In genomic region chr1:16187748-16188401, GRCh38 we compare ENCODE assay signal across 8 cellular contexts. TPM values are rescaled to one million over a fixed set of nuclear protein-coding genes. Genes with fewer than 3 reads are reported as not detected.
A peak's percentile ranks its signal among the peaks of the same experiment; 100 is the strongest.
DNase-seq lines count a peak whose midpoint lies in the region; ATAC-seq, FAIRE-seq and TF ChIP-seq lines count a peak whose summit lies in the region.

No MANE protein-coding gene starts in this region.

- H2BK12ac ChIP-seq in H1 (ENCODE audit: low read depth, low read length): no peak overlapping the region; the same call in 1 of the 2 replicates

- H3K4ac ChIP-seq in H1 (replicated peaks; ENCODE audit: insufficient read length, low read depth, low read length): no peak overlapping the region

- no peak overlapping the region for H4K8ac ChIP-seq in H1 (ENCODE audit: extremely low read depth, insufficient read depth, low read length)

- H2BK20ac ChIP-seq in H1 (ENCODE audit: low read length): no peak overlapping the region

- FAIRE-seq in H54 (lab: Jason Lieb, UNC): no peak
- peak; percentile 55 for FAIRE-seq in H1 (lab: Jason Lieb, UNC)

- H3K79me1 ChIP-seq in H1 (ENCODE audit: low read depth, low read length): no peaks in the 10 kb centered on the region

- 30% methylated on average over 14 of the region's 15 CpGs; no CpG with 5 or more reads in 1 of the 2 experiments for WGBS in H1 (ENCODE audit: extremely low coverage in 1 of 2, insufficient coverage in 1 of 2, insufficient read length in 1 of 2, insufficient replicate concordance in 2 of 2, low coverage in 1 of 2, low lambda C conversion rate in 2 of 2, missing lambda C conversion rate in 1 of 2), 2 experiments

- no peaks in the 10 kb centered on the region; the same call in 1 of the 2 replicates for H3K23me2 ChIP-seq in H1 (ENCODE audit: low read depth, low read length)

- peak; percentile 61 for DNase-seq in Ammon's horn (ENCODE audit: low spot score)
- DNase-seq in H54 (ENCODE audit: insufficient read length, low spot score): peak; percentile 62
- DNase-seq in NOMO-1 (lab: John Stamatoyannopoulos, UW; ENCODE audit: unreplicated experiment in 2 of 2): peak; percentile 48 to 61
- peak; percentile 34 to 69 (median 61) for DNase-seq in activated CD8-positive, alpha-beta memory T cell treated with anti-CD3 and anti-CD28 coated beads for 48 hours (ENCODE audit: low read depth in 2 of 3, low spot score in 2 of 3)
- DNase-seq in H1 (ENCODE audit: low read depth in 1 of 2, low spot score in 2 of 2): peak in 1 of 2 experiments; percentile 95
- DNase-seq in middle frontal gyrus (ENCODE audit: extremely low spot score, low spot score): peak; percentile 39
- DNase-seq in stimulated activated CD8-positive, alpha-beta memory T cell treated with anti-CD3 and anti-CD28 coated beads, Interleukin-4, amount 100 ng/mL, for 48 hours: peak; percentile 88

- no peak overlapping the region for H2BK5ac ChIP-seq in H1 (ENCODE audit: low read depth, low read length)

- H4K91ac ChIP-seq in H1 (replicated peaks; ENCODE audit: insufficient read length, low read length): no peak overlapping the region

- no peak overlapping the region for H3K27ac ChIP-seq in H1 (ENCODE audit: low read depth, low read length)

- POLR2A ChIA-PET in H1 (lab: Charles Lee; ENCODE audit: partially characterized antibody): interaction anchor here (1.1 to 2.8 kb wide), 3 partner anchors 12 to 108 kb away, joined by 3 to 10 read pairs (median 7); no protein-coding TSS in a partner anchor

- CTCF ChIA-PET in H1 (lab: Charles Lee; ENCODE audit: partially characterized antibody): interaction anchor here (0.6 to 17.1 kb wide), 32 partner anchors 9 to 416 kb away, joined by 3 to 569 read pairs (median 5); partner anchors contain the start of genes CPLANE2, EPHA2 and FAM131C

- no peaks in the 10 kb centered on the region; a peak in 1 of 7 replicates for H3K27me3 ChIP-seq in H1 (replicated peaks in 1 of 4; ENCODE audit: control insufficient read depth in 3 of 4, extremely low read depth in 1 of 4, insufficient read depth in 3 of 4, low read length in 3 of 4)

- no peak for TF ChIP-seq EP300 in H1 (IDR thresholded peaks at IDR 0.05; ENCODE audit: borderline replicate concordance in 1 of 2, low read depth in 2 of 2, low read length in 2 of 2)

- no peak overlapping the region for H2BK15ac ChIP-seq in H1 (ENCODE audit: low read length)

- H3K14ac ChIP-seq in H1 (ENCODE audit: insufficient read length): no peak overlapping the region

- no peak overlapping the region for H2BK120ac ChIP-seq in H1 (replicated peaks; ENCODE audit: low read depth, low read length)

- ATAC-seq in HG03196 (IDR thresholded peaks at IDR 0.05; ENCODE audit: unreplicated experiment): no peak

- peak; percentile 92 to 98 (median 95) for TF ChIP-seq CTCF in H1 (IDR thresholded peaks at IDR 0.05; ENCODE audit: control extremely low read depth in 1 of 3, insufficient read depth in 1 of 3, low read depth in 1 of 3, low read length in 3 of 3)

- H3K9ac ChIP-seq in H1 (replicated peaks in 1 of 4; ENCODE audit: extremely low read depth in 1 of 4, low read depth in 3 of 4, low read length in 3 of 4): no peak overlapping the region

- H3K56ac ChIP-seq in H1 (replicated peaks; ENCODE audit: insufficient read length, low read depth, low read length): no peak overlapping the region

- H3K36me3 ChIP-seq in H1 (ENCODE audit: control insufficient read depth in 2 of 4, insufficient read depth in 4 of 4, low read length in 3 of 4): no peaks in the 10 kb centered on the region

- TF ChIP-seq POLR2A in H54 (IDR thresholded peaks at IDR 0.05; ENCODE audit: low read depth, low read length) (no peak), H1 (IDR thresholded peaks at IDR 0.05; ENCODE audit: control extremely low read depth in 1 of 2, low read depth in 2 of 2, low read length in 2 of 2) (no peak)

- H3K18ac ChIP-seq in H1 (ENCODE audit: extremely low read depth, low read length): no peak overlapping the region

- H3K23ac ChIP-seq in H1 (ENCODE audit: insufficient read length): no peak overlapping the region

- H3K79me2 ChIP-seq in H1 (ENCODE audit: control insufficient read depth in 1 of 2, insufficient read depth in 2 of 2, low read length in 2 of 2): no peaks in the 10 kb centered on the region

- no peaks in the 10 kb centered on the region for H3K4me1 ChIP-seq in H1 (replicated peaks in 1 of 4; ENCODE audit: control insufficient read depth in 3 of 4, insufficient read depth in 4 of 4, low read length in 3 of 4)

- no peaks in the 10 kb centered on the region for H4K20me1 ChIP-seq in H1 (replicated peaks in 1 of 2; ENCODE audit: control insufficient read depth in 1 of 2, insufficient read depth in 2 of 2, low read length in 2 of 2)

- no peak overlapping the region for H2AFZ ChIP-seq in H1 (ENCODE audit: low read length)

- TF ChIP-seq RAD21 in H1 (IDR thresholded peaks at IDR 0.05 in 1 of 2, conservative IDR thresholded peaks at IDR 0.05 in 1 of 2; ENCODE audit: low read depth in 2 of 2, low read length in 2 of 2): peak; percentile 100

- H4K5ac ChIP-seq in H1 (ENCODE audit: insufficient read length, low read depth, low read length): no peak overlapping the region

- no peaks in the 10 kb centered on the region for H3K9me3 ChIP-seq in H1 (ENCODE audit: insufficient read depth in 2 of 2, low read depth in 1 of 2, low read length in 1 of 2)

- H3K4me2 ChIP-seq in H1 (ENCODE audit: insufficient read depth in 1 of 2, low read depth in 2 of 2, low read length in 2 of 2): no peak overlapping the region

- H3K4me3 ChIP-seq in H1 (ENCODE audit: extremely low read depth in 1 of 4, insufficient read depth in 2 of 4, low read depth in 3 of 4, low read length in 4 of 4): no peak overlapping the region

- no peak overlapping the region for H2AK5ac ChIP-seq in H1 (ENCODE audit: low read depth, low read length)

TF ChIP-seq in H1, 55 proteins besides CTCF, POLR2A, EP300 and RAD21:
- peak; percentile 85 for TF ChIP-seq TEAD4 (IDR thresholded peaks at IDR 0.05; ENCODE audit: low read depth, low read length)
- TF ChIP-seq SAP30 (IDR thresholded peaks at IDR 0.05; ENCODE audit: insufficient read depth, insufficient replicate concordance, low read length): no peak
- peak; percentile 30; the same call in 1 of the 2 replicates for TF ChIP-seq CREB1 (IDR thresholded peaks at IDR 0.05)
- TF ChIP-seq TCF12 (IDR thresholded peaks at IDR 0.05; ENCODE audit: low read depth, low read length): no peak
- TF ChIP-seq HDAC6 (IDR thresholded peaks at IDR 0.05; ENCODE audit: low read depth, low read length): no peak
- TF ChIP-seq, protein P1, sequence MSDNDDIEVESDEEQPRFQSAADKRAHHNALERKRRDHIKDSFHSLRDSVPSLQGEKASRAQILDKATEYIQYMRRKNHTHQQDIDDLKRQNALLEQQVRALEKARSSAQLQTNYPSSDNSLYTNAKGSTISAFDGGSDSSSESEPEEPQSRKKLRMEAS (IDR thresholded peaks at IDR 0.05): peak; percentile 22; the same call in 1 of the 2 replicates
- peak; percentile 48; the same call in 1 of the 2 replicates for TF ChIP-seq JUND (IDR thresholded peaks at IDR 0.05; ENCODE audit: low read length)
- peak; percentile 64; the same call in 1 of the 2 replicates for TF ChIP-seq YY1 (IDR thresholded peaks at IDR 0.05; ENCODE audit: low read depth, low read length)
- peak; percentile 84 for TF ChIP-seq KDM1A (IDR thresholded peaks at IDR 0.05; ENCODE audit: borderline replicate concordance, low read length)

RNA-seq across cellular contexts. Expression of gene ARHGEF19, which starts 24.6 kb away (rescaled TPM):
- 51.9 and 56.4 TPM in 2 replicates for total RNA-seq in H1 (2021; fragmentation: NEBNext Ultra II Directional; extraction: Animal tissue kit (Norgen Biotek cat#: 25700))
- 47.5 and 69.2 TPM in 2 replicates for polyA plus RNA-seq in H1 (2011; rRNA removed)
- 55.0 TPM for polyA plus RNA-seq in H1 (2011; cell fraction: cytosol; rRNA removed)
- 157 TPM for polyA plus RNA-seq in H1 (2011; cell fraction: nucleus; rRNA removed)
- polyA plus RNA-seq in H1 (2012, experiment 1 of 2): 42.8 to 57.1 TPM (median 54.3 TPM) in 4 replicates
- 45.5 TPM for polyA plus RNA-seq in H1 (2012, experiment 2 of 2)
- 32.6 TPM for polyA plus RNA-seq in H1 (2013, experiment 1 of 2)
- polyA plus RNA-seq in H1 (2013, experiment 2 of 2): 30.2 TPM
- polyA minus RNA-seq in H1 (2011; rRNA and poly(A)+ RNA removed): 27.7 and 32.0 TPM in 2 replicates
- 22.2 TPM for polyA minus RNA-seq in H1 (2011; cell fraction: cytosol; rRNA and poly(A)+ RNA removed)
- 30.7 TPM for polyA minus RNA-seq in H1 (2011; cell fraction: nucleus; rRNA and poly(A)+ RNA removed)

RNA-seq across cellular contexts. Expression of gene EPHA2, which starts 32.0 kb away (rescaled TPM):
- total RNA-seq in H1 (2021; fragmentation: NEBNext Ultra II Directional; extraction: Animal tissue kit (Norgen Biotek cat#: 25700)): 28.4 and 33.6 TPM in 2 replicates
- 26.8 and 42.2 TPM in 2 replicates for polyA plus RNA-seq in H1 (2011; rRNA removed)
- polyA plus RNA-seq in H1 (2011; cell fraction: cytosol; rRNA removed): 24.2 TPM
- 69.5 TPM for polyA plus RNA-seq in H1 (2011; cell fraction: nucleus; rRNA removed)
- polyA plus RNA-seq in H1 (2012, experiment 1 of 2): 23.3 to 29.4 TPM (median 24.9 TPM) in 4 replicates
- 28.9 TPM for polyA plus RNA-seq in H1 (2012, experiment 2 of 2)
- polyA plus RNA-seq in H1 (2013, experiment 1 of 2): 33.8 TPM
- polyA plus RNA-seq in H1 (2013, experiment 2 of 2): 33.1 TPM
- 44.2 and 53.8 TPM in 2 replicates for polyA minus RNA-seq in H1 (2011; rRNA and poly(A)+ RNA removed)
- polyA minus RNA-seq in H1 (2011; cell fraction: cytosol; rRNA and poly(A)+ RNA removed): 30.1 TPM
- 34.1 TPM for polyA minus RNA-seq in H1 (2011; cell fraction: nucleus; rRNA and poly(A)+ RNA removed)

RNA-seq across cellular contexts. Expression of gene CPLANE2, which starts 49.1 kb away (rescaled TPM):
- 2.5 and 2.7 TPM in 2 replicates for total RNA-seq in H1 (2021; fragmentation: NEBNext Ultra II Directional; extraction: Animal tissue kit (Norgen Biotek cat#: 25700))
- polyA plus RNA-seq in H1 (2011; rRNA removed): 2.3 and 3.7 TPM in 2 replicates
- polyA plus RNA-seq in H1 (2011; cell fraction: cytosol; rRNA removed): 3.2 TPM
- polyA plus RNA-seq in H1 (2011; cell fraction: nucleus; rRNA removed): 6.4 TPM
- 1.9 to 4.7 TPM (median 3.3 TPM) in 4 replicates for polyA plus RNA-seq in H1 (2012, experiment 1 of 2)
- polyA plus RNA-seq in H1 (2012, experiment 2 of 2): 7.6 TPM
- polyA plus RNA-seq in H1 (2013, experiment 1 of 2): 1.1 TPM
- polyA plus RNA-seq in H1 (2013, experiment 2 of 2): 1.1 TPM
- 1.8 and 3.0 TPM in 2 replicates for polyA minus RNA-seq in H1 (2011; rRNA and poly(A)+ RNA removed)
- 3.4 TPM for polyA minus RNA-seq in H1 (2011; cell fraction: cytosol; rRNA and poly(A)+ RNA removed)
- polyA minus RNA-seq in H1 (2011; cell fraction: nucleus; rRNA and poly(A)+ RNA removed): 1.9 TPM
